25 cellular contexts compared by ENCODE assay signal in genomic region chr6:41648921-41649320, GRCh38. TPM values are rescaled to one million over a fixed set of nuclear protein-coding genes. Genes with fewer than 3 reads are reported as not detected.
DNase-seq lines count a peak whose midpoint lies in the region; ATAC-seq and TF ChIP-seq lines count a peak whose summit lies in the region.
"Had no signal": no experiment of that assay in that cellular context is flagged by ENCODE, and none has a peak within 500 bp of the region (broad histone marks: within the 10 kb centered on the region; RNA-seq: fewer than 3 reads in every experiment).

No MANE protein-coding gene starts in this region.

- H3K4me3 ChIP-seq in BLaER1, result no peak overlapping the region
- H3K4me3 ChIP-seq: A549, SJSA1 had no signal

- peaks cover 97% of the 10 kb centered on the region for H3K36me3 ChIP-seq in BLaER1
- H3K36me3 ChIP-seq: SJSA1 had no signal

- H3K4me1 ChIP-seq in BLaER1, result peaks cover 19% of the 10 kb centered on the region
- H3K4me1 ChIP-seq: A549, SJSA1 had no signal

- intact Hi-C loops in posterior vena cava (cut with DNase I), result no loop called here

- H3K27ac ChIP-seq in BLaER1 (peak overlapping the region; percentile 35; the same call in 1 of the 2 replicates), RWPE1 (peak overlapping the region; percentile 47)
- H3K27ac ChIP-seq: A549, HL-60, SJSA1 had no signal

- no peak overlapping the region for H3K4me2 ChIP-seq in BLaER1
- H3K4me2 ChIP-seq: A549 had no signal

- POLR2A ChIA-PET in RWPE1 (lab: Yijun Ruan, JAX; ENCODE audit: low non-redundant PET), result no interaction called here

- peaks cover 81% of the 10 kb centered on the region for H4K20me1 ChIP-seq in BLaER1

- no peaks in the 10 kb centered on the region for H3K9me3 ChIP-seq in BLaER1
- H3K9me3 ChIP-seq: A549, SJSA1 had no signal

- DNase-seq in RWPE1 (ENCODE audit: low spot score), result no peak
- peak; percentile 55 for DNase-seq in mesenteric fat pad (ENCODE audit: low spot score)
- DNase-seq in posterior vena cava (ENCODE audit: low spot score), result peak; percentile 45
- DNase-seq in amygdala (lab: John Stamatoyannopoulos, UW), result no peak
- no peak for DNase-seq in kidney glomerular epithelial cell (lab: John Stamatoyannopoulos, UW)
- DNase-seq: Calu3; CD8-positive, alpha-beta memory T cell; Karpas-422; MV-4-11; NCI-H1105; NCI-H1436 treated with DMSO at 0.1 percent for 48 hours; NCI-H187 treated with DMSO at 0.1 percent for 48 hours; NCI-H2171 treated with DMSO at 0.1 percent for 48 hours; NCI-H345; NCI-H510A treated with DMSO at 0.1 percent for 48 hours; PC-3; SW 1271 had no signal

- ATAC-seq in HG03442 (IDR thresholded peaks at IDR 0.05; ENCODE audit: unreplicated experiment), result no peak
- ATAC-seq: A549, HCT116, PC-3, Right ventricle myocardium inferior had no signal

- H3K27me3 ChIP-seq in BLaER1, result no peaks in the 10 kb centered on the region
- H3K27me3 ChIP-seq: SJSA1 had no signal

- TF ChIP-seq CTCF in RWPE1 (conservative IDR thresholded peaks at IDR 0.05; ENCODE audit: low read depth), result no peak

- no peak overlapping the region for H3K9ac ChIP-seq in BLaER1

- CTCF ChIA-PET in RWPE1 (lab: Yijun Ruan, JAX), result interaction anchor here (1.0 kb wide), 2 partner anchors 14 to 46 kb away, joined by 3 to 4 read pairs; no protein-coding TSS in a partner anchor

RNA-seq across cellular contexts. Expression of gene MDFI, which starts 10.7 kb away (rescaled TPM):
- total RNA-seq in mesenteric fat pad, result 21.7 TPM
- 1 to 10 TPM; 5.4 to 6.5 TPM for total RNA-seq in posterior vena cava
- total RNA-seq: B cell; CD8-positive, alpha-beta memory T cell; SJSA1 had no signal

Comparison
In these comparisons a context has a peak if more than half of its experiments do, and no peak if none do; other contexts are left out.
1. DNase-seq: peak in mesenteric fat pad (single experiment) and posterior vena cava (single experiment); none in RWPE1 (single experiment), amygdala (0 of 56) and kidney glomerular epithelial cell (single experiment).